Comparison of ENCODE assay signal across 29 cellular contexts in the genomic region with DNA sequence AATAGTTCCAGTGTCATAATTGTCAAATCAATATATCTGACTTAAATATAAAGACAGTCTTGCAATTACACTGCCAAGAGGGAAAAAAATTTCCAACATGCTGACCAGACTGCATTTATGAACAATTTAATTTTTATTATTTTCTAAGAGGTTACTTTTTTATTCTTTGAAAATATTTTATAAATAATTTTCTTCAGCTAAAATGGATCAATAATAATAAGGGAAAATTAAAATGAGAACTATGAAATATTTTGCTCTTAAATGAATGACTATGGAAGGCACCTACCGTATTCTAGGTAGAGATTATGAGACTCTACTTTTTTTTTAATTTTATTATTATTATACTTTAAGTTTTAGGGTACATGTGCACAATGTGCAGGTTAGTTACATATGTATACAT.
"Had no signal": no experiment of that assay in that cellular context is flagged by ENCODE, and none has a peak within 500 bp of the region (broad histone marks: within the 10 kb centered on the region; RNA-seq: fewer than 3 reads in every experiment).

No MANE protein-coding gene starts in this region.

- H3K9me3 ChIP-seq: stomach, suprapubic skin, testis, thoracic aorta, thyroid gland, tibial artery, tibial nerve, transverse colon, upper lobe of left lung, upper lobe of right lung, uterus, vagina had no signal

- H3K4me1 ChIP-seq: stomach, suprapubic skin, testis, thyroid gland, tibial artery, tibial nerve, transverse colon, upper lobe of left lung, upper lobe of right lung, uterus, vagina had no signal

- ATAC-seq: stimulated activated effector memory CD8-positive, alpha-beta T cell treated with anti-CD3 and anti-CD28 coated beads, Interleukin-12 subunit alpha, Interleukin-12 subunit beta, amount 100 ng/mL, for 72 hours; stimulated activated memory B cell treated with anti-CD40 and anti-IgM and Interleukin-4, amounts not matched to agents 10 μg/mL and 1 μg/mL and 100 μg/mL, for 72 hours; stimulated activated naive B cell treated with anti-CD40 and anti-IgM and Interleukin-4, amounts not matched to agents 10 μg/mL and 1 μg/mL and 100 μg/mL, for 72 hours; stimulated activated naive CD8-positive, alpha-beta T cell treated with anti-CD3 and anti-CD28 coated beads, Interleukin-15, amount 100 ng/mL, for 72 hours; stimulated activated naive CD8-positive, alpha-beta T cell treated with anti-CD3 and anti-CD28 coated beads, Interleukin-15, Interleukin-2, amounts not matched to agents 100 U/mL and 50 U/mL, for 24 hours; upper lobe of right lung had no signal

- H3K36me3 Mint-ChIP-seq: stimulated activated effector memory CD8-positive, alpha-beta T cell treated with anti-CD3 and anti-CD28 coated beads, Interleukin-12 subunit alpha, Interleukin-12 subunit beta, amount 100 ng/mL, for 72 hours; stimulated activated memory B cell treated with anti-CD40 and anti-IgM and Interleukin-4, amounts not matched to agents 10 μg/mL and 1 μg/mL and 100 μg/mL, for 72 hours; stimulated activated naive B cell treated with anti-CD40 and anti-IgM and Interleukin-4, amounts not matched to agents 10 μg/mL and 1 μg/mL and 100 μg/mL, for 72 hours; type B pancreatic cell had no signal

- H3K4me1 Mint-ChIP-seq: stimulated activated effector memory CD8-positive, alpha-beta T cell treated with anti-CD3 and anti-CD28 coated beads, Interleukin-12 subunit alpha, Interleukin-12 subunit beta, amount 100 ng/mL, for 72 hours; stimulated activated memory B cell treated with anti-CD40 and anti-IgM and Interleukin-4, amounts not matched to agents 10 μg/mL and 1 μg/mL and 100 μg/mL, for 72 hours; stimulated activated naive B cell treated with anti-CD40 and anti-IgM and Interleukin-4, amounts not matched to agents 10 μg/mL and 1 μg/mL and 100 μg/mL, for 72 hours; stimulated activated naive CD8-positive, alpha-beta T cell treated with anti-CD3 and anti-CD28 coated beads, Interleukin-15, amount 100 ng/mL, for 72 hours had no signal

- H3K9me3 Mint-ChIP-seq: stimulated activated memory B cell treated with anti-CD40 and anti-IgM and Interleukin-4, amounts not matched to agents 10 μg/mL and 1 μg/mL and 100 μg/mL, for 72 hours; stimulated activated naive B cell treated with anti-CD40 and anti-IgM and Interleukin-4, amounts not matched to agents 10 μg/mL and 1 μg/mL and 100 μg/mL, for 72 hours; stimulated activated naive CD8-positive, alpha-beta T cell treated with anti-CD3 and anti-CD28 coated beads, Interleukin-15, amount 100 ng/mL, for 72 hours; type B pancreatic cell had no signal

- H3K4me3 Mint-ChIP-seq: stimulated activated effector memory CD8-positive, alpha-beta T cell treated with anti-CD3 and anti-CD28 coated beads, Interleukin-12 subunit alpha, Interleukin-12 subunit beta, amount 100 ng/mL, for 72 hours; stimulated activated memory B cell treated with anti-CD40 and anti-IgM and Interleukin-4, amounts not matched to agents 10 μg/mL and 1 μg/mL and 100 μg/mL, for 72 hours; stimulated activated naive B cell treated with anti-CD40 and anti-IgM and Interleukin-4, amounts not matched to agents 10 μg/mL and 1 μg/mL and 100 μg/mL, for 72 hours; stimulated activated naive CD8-positive, alpha-beta T cell treated with anti-CD3 and anti-CD28 coated beads, Interleukin-15, amount 100 ng/mL, for 72 hours; stimulated activated naive CD8-positive, alpha-beta T cell treated with anti-CD3 and anti-CD28 coated beads, Interleukin-15, Interleukin-2, amounts not matched to agents 100 ng/mL and 50 ng/mL, for 24 hours; type B pancreatic cell had no signal

- H3K27ac Mint-ChIP-seq: stimulated activated effector memory CD8-positive, alpha-beta T cell treated with anti-CD3 and anti-CD28 coated beads, Interleukin-12 subunit alpha, Interleukin-12 subunit beta, amount 100 ng/mL, for 72 hours; stimulated activated memory B cell treated with anti-CD40 and anti-IgM and Interleukin-4, amounts not matched to agents 10 μg/mL and 1 μg/mL and 100 μg/mL, for 72 hours; stimulated activated naive B cell treated with anti-CD40 and anti-IgM and Interleukin-4, amounts not matched to agents 10 μg/mL and 1 μg/mL and 100 μg/mL, for 72 hours; stimulated activated naive CD8-positive, alpha-beta T cell treated with anti-CD3 and anti-CD28 coated beads, Interleukin-15, amount 100 ng/mL, for 72 hours; stimulated activated naive CD8-positive, alpha-beta T cell treated with anti-CD3 and anti-CD28 coated beads, Interleukin-15, Interleukin-2, amounts not matched to agents 100 ng/mL and 50 ng/mL, for 24 hours; type B pancreatic cell had no signal

- DNase-seq: stimulated activated CD4-positive, alpha-beta T cell treated with anti-CD3 and anti-CD28 coated beads, Interleukin-2, amount 100 ng/mL, for 48 hours; stimulated activated CD4-positive, alpha-beta T cell treated with anti-CD3 and anti-CD28 coated beads, Interleukin-4, amount 100 ng/mL, for 1 hour; stimulated activated CD4-positive, alpha-beta T cell treated with anti-CD3 and anti-CD28 coated beads, Interleukin-4, amount 100 ng/mL, for 24 hours; stimulated activated CD4-positive, alpha-beta T cell treated with anti-CD3 and anti-CD28 coated beads, Interleukin-4, amount 100 ng/mL, for 4 hours; stimulated activated CD8-positive, alpha-beta memory T cell treated with anti-CD3 and anti-CD28 coated beads, Interleukin-4, amount 100 ng/mL, for 48 hours; stimulated activated naive B cell treated with anti-CD40 and anti-IgM and Interleukin-4, amounts not matched to agents 10 μg/mL and 1 μg/mL and 100 μg/mL, for 72 hours; stimulated activated naive CD4-positive, alpha-beta T cell; stimulated activated naive CD4-positive, alpha-beta T cell treated with Interleukin-2 at 50 U/mL for 16 hours; stimulated activated naive CD8-positive, alpha-beta T cell treated with anti-CD3 and anti-CD28 coated beads, Interleukin-15, amount 100 ng/mL, for 72 hours; stimulated activated naive CD8-positive, alpha-beta T cell treated with anti-CD3 and anti-CD28 coated beads, Interleukin-15, Interleukin-2, amounts not matched to agents 100 U/mL and 50 U/mL, for 24 hours; stomach; substantia nigra; testis; thyroid gland; tibial artery; transverse colon; trophoblast cell; upper lobe of left lung; upper lobe of right lung; uterus had no signal

- H3K4me3 ChIP-seq: stomach, suprapubic skin, testis, thoracic aorta, thyroid gland, tibial artery, tibial nerve, transverse colon, upper lobe of left lung, upper lobe of right lung, uterus, vagina had no signal

- H3K27me3 Mint-ChIP-seq: stimulated activated memory B cell treated with anti-CD40 and anti-IgM and Interleukin-4, amounts not matched to agents 10 μg/mL and 1 μg/mL and 100 μg/mL, for 72 hours; stimulated activated naive B cell treated with anti-CD40 and anti-IgM and Interleukin-4, amounts not matched to agents 10 μg/mL and 1 μg/mL and 100 μg/mL, for 72 hours; stimulated activated naive CD8-positive, alpha-beta T cell treated with anti-CD3 and anti-CD28 coated beads, Interleukin-15, amount 100 ng/mL, for 72 hours; stimulated activated naive CD8-positive, alpha-beta T cell treated with anti-CD3 and anti-CD28 coated beads, Interleukin-15, Interleukin-2, amounts not matched to agents 100 ng/mL and 50 ng/mL, for 24 hours; type B pancreatic cell had no signal

- H3K36me3 ChIP-seq: stomach, suprapubic skin, thoracic aorta, thyroid gland, tibial artery, tibial nerve, transverse colon, upper lobe of left lung, upper lobe of right lung, uterus, vagina had no signal

- FAIRE-seq: urothelium cell line had no signal

- H3K27me3 ChIP-seq: stomach, suprapubic skin, testis, thyroid gland, tibial artery, tibial nerve, transverse colon, upper lobe of left lung, upper lobe of right lung, uterus, vagina had no signal

- H3K27ac ChIP-seq: stomach, suprapubic skin, testis, thoracic aorta, thyroid gland, tibial artery, tibial nerve, transverse colon, upper lobe of left lung, upper lobe of right lung, uterus, vagina had no signal
